ENCODE assay signal across 8 cellular contexts in the genomic region with DNA sequence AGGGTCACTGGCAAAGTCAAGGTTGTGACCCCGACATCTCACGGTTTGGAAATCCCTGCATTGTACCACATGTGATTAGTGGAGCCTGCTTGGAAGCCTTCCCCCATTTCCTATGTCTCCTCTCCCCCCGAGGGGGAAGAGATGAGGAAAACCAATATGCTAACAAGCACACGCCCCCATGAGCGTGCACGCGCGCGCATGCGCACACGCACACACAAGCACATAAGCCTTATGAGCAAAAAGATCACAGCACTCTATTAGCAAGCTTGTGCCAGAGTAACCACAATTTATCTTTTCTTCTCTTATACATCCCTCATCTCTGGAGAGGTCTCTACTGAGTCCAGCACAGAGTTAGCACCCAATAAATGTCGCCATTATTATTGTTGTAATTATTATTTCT.
"Had no signal": no experiment of that assay in that cellular context is flagged by ENCODE, and none has a peak within 500 bp of the region (broad histone marks: within the 10 kb centered on the region; RNA-seq: fewer than 3 reads in every experiment).

No MANE protein-coding gene starts in this region.

- FAIRE-seq: H1, H54, HepG2 had no signal

- H3K4me3 Mint-ChIP-seq: GM23338, H9, IgD-negative memory B cell had no signal

- H2AFZ ChIP-seq: GM23338 had no signal

- H3K4me1 Mint-ChIP-seq: GM23338 had no signal

- H3K4me2 ChIP-seq: GM23338 had no signal

- H3K9me3 Mint-ChIP-seq: GM23338, H9 had no signal

- H3K4me3 ChIP-seq: GM23338 had no signal

- DNase-seq: H9, HCEC 1CT, KBM-7 had no signal

- H3K27ac Mint-ChIP-seq: GM23338, H9, IgD-negative memory B cell had no signal

- H3K36me3 Mint-ChIP-seq: IgD-negative memory B cell had no signal
